Comparison of ENCODE assay signal across 13 cellular contexts in genomic region chr10:95278061-95278988, GRCh38.
DNase-seq lines count a peak whose midpoint lies in the region; ATAC-seq and TF ChIP-seq lines count a peak whose summit lies in the region.
"Had no signal": no experiment of that assay in that cellular context is flagged by ENCODE, and none has a peak within 500 bp of the region (broad histone marks: within the 10 kb centered on the region; RNA-seq: fewer than 3 reads in every experiment).

No MANE protein-coding gene starts in this region.

- peak overlapping the region; percentile 76 for H3K27ac ChIP-seq in ACC112 (ENCODE audit: low read depth, low read length)
- peak overlapping the region; percentile 70 for H3K27ac ChIP-seq in RWPE1
- H3K27ac ChIP-seq in parathyroid adenoma = peak overlapping the region; percentile 46

- H3K79me2 ChIP-seq in ACC112 (ENCODE audit: control insufficient read depth, insufficient read depth, low read length, unreplicated experiment) (peaks cover 62% of the 10 kb centered on the region), parathyroid adenoma (peaks cover 20% of the 10 kb centered on the region)

- no peak overlapping the region for H3K9ac ChIP-seq in parathyroid adenoma

- TF ChIP-seq CTCF in RWPE1 (conservative IDR thresholded peaks at IDR 0.05; ENCODE audit: low read depth) (no peak), parathyroid adenoma (IDR thresholded peaks at IDR 0.05) (no peak)

- DNase-seq in RWPE1 (ENCODE audit: low spot score) = no peak
- peak; percentile 79 for DNase-seq in fibroblast of peridontal ligament (ENCODE audit: extremely low read depth)
- DNase-seq in AML-193 (lab: John Stamatoyannopoulos, UW) = no peak
- DNase-seq in DMS53 (lab: John Stamatoyannopoulos, UW) = no peak
- DNase-seq in GOT3 (lab: John Stamatoyannopoulos, UW) = no peak
- DNase-seq: activated T-cell treated with anti-CD3 and anti-CD28 coated beads, Interleukin-2, amount 50 U/mL, for 24 hours; cerebellar nuclear complex; KG1; NCI-H510A; T-helper 1 cell had no signal

- no peaks in the 10 kb centered on the region for H3K27me3 ChIP-seq in ACC112 (ENCODE audit: insufficient read depth, low read length)
- H3K27me3 ChIP-seq in parathyroid adenoma (ENCODE audit: control insufficient read depth, insufficient read depth, low read length) = no peaks in the 10 kb centered on the region

- H3K4me3 ChIP-seq in ACC112 (ENCODE audit: low read depth, low read length) = no peak overlapping the region
- H3K4me3 ChIP-seq in parathyroid adenoma (ENCODE audit: low read depth, low read length) = no peak overlapping the region

- H3K9me3 ChIP-seq in parathyroid adenoma (ENCODE audit: control insufficient read depth, low read length) = no peaks in the 10 kb centered on the region

- POLR2A ChIA-PET in RWPE1 (lab: Yijun Ruan, JAX; ENCODE audit: low non-redundant PET) = no interaction called here

- CTCF ChIA-PET in RWPE1 (lab: Yijun Ruan, JAX) = interaction anchor here (0.7 kb wide), 3 partner anchors 11 to 83 kb away, joined by 3 to 4 read pairs (median 3); no protein-coding TSS in a partner anchor

- no peak overlapping the region for H2AFZ ChIP-seq in ACC112 (ENCODE audit: low read length, unreplicated experiment)
- no peak overlapping the region for H2AFZ ChIP-seq in parathyroid adenoma

- no peak overlapping the region for H3K4me2 ChIP-seq in parathyroid adenoma (ENCODE audit: low read length)

- H3K4me1 ChIP-seq in ACC112 (ENCODE audit: control insufficient read depth, insufficient read depth, low read length, unreplicated experiment) (peaks cover 67% of the 10 kb centered on the region), parathyroid adenoma (peaks cover 15% of the 10 kb centered on the region)

- no peak for ATAC-seq in GM21737 (IDR thresholded peaks at IDR 0.05; ENCODE audit: unreplicated experiment)

- H3K36me3 ChIP-seq in ACC112 (ENCODE audit: insufficient read depth, low read length) (no peaks in the 10 kb centered on the region), parathyroid adenoma (ENCODE audit: control insufficient read depth, insufficient read depth, low read length) (no peaks in the 10 kb centered on the region)
